ENCODE assay signal across 8 cellular contexts in the genomic region with DNA sequence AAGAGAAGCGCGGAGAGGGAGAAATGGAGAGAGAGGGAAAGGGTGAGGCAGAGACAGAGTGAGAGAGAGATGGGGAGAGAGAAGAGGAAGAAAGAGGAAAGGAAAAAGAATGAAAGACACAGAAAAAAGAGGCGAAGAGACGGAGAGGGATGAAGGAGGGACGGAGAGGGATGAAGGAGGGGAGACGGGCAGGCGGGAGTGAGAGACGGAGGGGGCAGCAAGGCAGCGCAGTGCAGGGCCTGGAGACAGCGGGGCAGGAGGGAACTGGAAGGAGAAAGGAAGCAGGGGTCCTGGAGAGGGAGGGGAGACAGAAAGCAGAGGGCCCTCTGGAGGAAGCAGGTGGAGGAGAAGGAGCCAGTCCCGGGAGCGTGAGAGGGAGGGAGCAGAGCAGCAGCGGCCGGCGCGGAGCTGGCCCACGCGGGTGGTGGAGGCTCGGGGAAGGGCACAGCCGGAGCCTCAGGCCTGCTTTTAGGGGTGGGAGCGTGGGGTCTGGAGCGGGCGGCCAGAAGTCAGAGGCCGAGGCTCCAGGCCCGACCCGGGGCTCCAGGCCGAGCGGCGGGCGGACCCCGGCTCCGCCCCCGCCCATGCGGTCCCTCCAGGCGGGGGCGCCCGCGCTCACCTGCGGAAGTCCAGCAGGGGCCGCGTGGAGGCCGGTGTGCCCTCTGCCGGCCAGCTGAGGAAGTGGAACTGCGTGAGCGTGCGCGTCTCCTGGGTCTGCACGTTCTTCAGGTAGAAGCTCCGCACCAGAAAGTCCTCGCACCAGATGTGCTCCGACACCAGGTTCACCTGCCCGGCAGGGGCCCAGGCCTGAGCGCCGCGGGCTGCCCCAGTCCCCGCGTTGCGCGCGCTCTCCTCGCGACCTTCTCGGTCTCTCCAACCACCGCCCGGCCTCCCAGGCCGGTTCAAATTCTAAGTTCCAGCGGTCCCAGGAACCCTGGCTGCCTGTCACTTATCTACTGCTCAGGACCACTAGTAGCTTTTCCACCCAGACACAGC. TPM values are rescaled to one million over a fixed set of nuclear protein-coding genes. Genes with fewer than 3 reads are reported as not detected.
DNase-seq lines count a peak whose midpoint lies in the region; ATAC-seq lines count a peak whose summit lies in the region.

No MANE protein-coding gene starts in this region.

- no peaks in the 10 kb centered on the region for H3K9me3 ChIP-seq in CD4-positive, alpha-beta memory T cell (ENCODE audit: control insufficient read depth in 1 of 2, low read length in 2 of 2)
- no peaks in the 10 kb centered on the region for H3K9me3 ChIP-seq in esophagus (ENCODE audit: control insufficient read depth in 2 of 2, insufficient read depth in 1 of 2, low read depth in 1 of 2, low read length in 1 of 2)
- no peaks in the 10 kb centered on the region for H3K9me3 ChIP-seq in muscle layer of duodenum (ENCODE audit: control insufficient read depth in 1 of 2, low read length in 2 of 2)

- peak; percentile 84 to 91 (median 88) for DNase-seq in CD4-positive, alpha-beta memory T cell
- DNase-seq in NOMO-1 treated with dmso at 0.1 percent for 144 hours (lab: John Stamatoyannopoulos, UW; ENCODE audit: unreplicated experiment), result peak; percentile 70
- DNase-seq in activated T-cell treated with anti-CD3 and anti-CD28 coated beads for 1 hour (ENCODE audit: low read depth), result peak; percentile 86
- DNase-seq in stimulated activated CD8-positive, alpha-beta memory T cell treated with anti-CD3 and anti-CD28 coated beads, Interleukin-7, amount 100 ng/mL, for 24 hours (ENCODE audit: low read depth), result peak; percentile 77

- H3K27ac Mint-ChIP-seq in CD4-positive, alpha-beta memory T cell, result peak overlapping the region; percentile 70 to 94 (median 88)

- H3K4me3 ChIP-seq in CD4-positive, alpha-beta memory T cell (ENCODE audit: low read length in 2 of 2), result peak overlapping the region; percentile 11 to 17
- peak overlapping the region; percentile 50 to 64 for H3K4me3 ChIP-seq in esophagus (ENCODE audit: low read depth in 1 of 2, low read length in 2 of 2)
- peak overlapping the region; percentile 27 to 65 for H3K4me3 ChIP-seq in muscle layer of duodenum (ENCODE audit: low read depth in 1 of 2, low read length in 2 of 2)

- H3K27me3 Mint-ChIP-seq in CD4-positive, alpha-beta memory T cell, result peaks cover 4 to 6% of the 10 kb centered on the region in 2 donors

- H3K27ac ChIP-seq in CD4-positive, alpha-beta memory T cell (ENCODE audit: low read depth, low read length), result peak overlapping the region; percentile 33
- peak overlapping the region; percentile 58 to 65 for H3K27ac ChIP-seq in esophagus (ENCODE audit: low read depth in 2 of 2, low read length in 1 of 2)
- H3K27ac ChIP-seq in muscle layer of duodenum (ENCODE audit: low read length), result peak overlapping the region; percentile 23

- no peaks in the 10 kb centered on the region for H3K27me3 ChIP-seq in CD4-positive, alpha-beta memory T cell (ENCODE audit: insufficient read depth, low read length)
- no peaks in the 10 kb centered on the region for H3K27me3 ChIP-seq in esophagus (ENCODE audit: control insufficient read depth in 1 of 2, insufficient read depth in 2 of 2, low read length in 2 of 2)
- no peaks in the 10 kb centered on the region for H3K27me3 ChIP-seq in muscle layer of duodenum (ENCODE audit: low read depth, low read length)

- ATAC-seq in GM19351 (IDR thresholded peaks at IDR 0.05; ENCODE audit: unreplicated experiment) (peak; percentile 91), HG03469 (IDR thresholded peaks at IDR 0.05; ENCODE audit: unreplicated experiment) (peak; percentile 80)

- H3K4me3 Mint-ChIP-seq in CD4-positive, alpha-beta memory T cell, result peak overlapping the region; percentile 59 to 84 (median 78)

- intact Hi-C loops in CD4-positive, alpha-beta memory T cell (cut with micrococcal nuclease), result loop anchor here (1.0 to 5.0 kb wide), 7 partner anchors 15 to 134 kb away; a partner anchor contains a TSS

- POLR2A ChIA-PET in CD4-positive, alpha-beta memory T cell (lab: Charles Lee; ENCODE audit: partially characterized antibody), result interaction anchor here (0.6 to 8.6 kb wide), 21 partner anchors 8 to 414 kb away, joined by 3 to 119 read pairs (median 6); a partner anchor contains a TSS

- no peaks in the 10 kb centered on the region for H3K36me3 ChIP-seq in CD4-positive, alpha-beta memory T cell (ENCODE audit: insufficient read depth, low read length)
- H3K36me3 ChIP-seq in esophagus (ENCODE audit: control insufficient read depth in 2 of 2, insufficient read depth in 2 of 2, low read length in 1 of 2) (no peaks in the 10 kb centered on the region), muscle layer of duodenum (ENCODE audit: control insufficient read depth in 1 of 2, insufficient read depth in 2 of 2, low read length in 2 of 2) (no peaks in the 10 kb centered on the region)

- peaks cover 0 to 3% (median 0%) of the 10 kb centered on the region in 8 donors for H3K9me3 Mint-ChIP-seq in CD4-positive, alpha-beta memory T cell

- WGBS in esophagus, 2 donors, result 8 to 9% methylated on average over 59 to 67 of the region's 67 CpGs

- peaks cover 6 to 21% (median 11%) of the 10 kb centered on the region in 4 donors for H3K4me1 Mint-ChIP-seq in CD4-positive, alpha-beta memory T cell

- H3K4me1 ChIP-seq in CD4-positive, alpha-beta memory T cell (ENCODE audit: insufficient read depth, low read length), result peaks cover 12% of the 10 kb centered on the region
- peaks cover 0 to 9% of the 10 kb centered on the region in 2 donors for H3K4me1 ChIP-seq in esophagus (ENCODE audit: control insufficient read depth in 2 of 2, insufficient read depth in 2 of 2, low read length in 1 of 2)
- peaks cover 0 to 8% of the 10 kb centered on the region in 2 donors for H3K4me1 ChIP-seq in muscle layer of duodenum (ENCODE audit: control insufficient read depth in 1 of 2, insufficient read depth in 2 of 2, low read length in 2 of 2)

- H3K36me3 Mint-ChIP-seq in CD4-positive, alpha-beta memory T cell, result no peaks in the 10 kb centered on the region

- CTCF ChIA-PET in CD4-positive, alpha-beta memory T cell (lab: Charles Lee; ENCODE audit: partially characterized antibody), result interaction anchor here (0.6 to 6.6 kb wide), 59 partner anchors 9 to 415 kb away, joined by 3 to 208 read pairs (median 4); a partner anchor contains a TSS

RNA-seq across cellular contexts. Expression of a gene that starts 14.5 kb away (rescaled TPM):
- total RNA-seq in CD4-positive, alpha-beta memory T cell, result not detected
- under 1 TPM in 1 of 2 donors, not detected in 1; 0.31 TPM for polyA plus RNA-seq in CD4-positive, alpha-beta memory T cell
- polyA plus RNA-seq in esophagus, result under 1 TPM; 0.02 to 0.14 TPM

RNA-seq across cellular contexts. Expression of a gene that starts 15.5 kb away (rescaled TPM):
- 100 to 1,000 TPM; 110 to 117 TPM for total RNA-seq in CD4-positive, alpha-beta memory T cell
- 1 to 10 TPM; 4.1 to 6.8 TPM for polyA plus RNA-seq in CD4-positive, alpha-beta memory T cell
- polyA plus RNA-seq in esophagus, result 10 to 100 TPM; 42.4 to 47.8 TPM

RNA-seq across cellular contexts. Expression of a gene that starts 37.9 kb away (rescaled TPM):
- not detected for total RNA-seq in CD4-positive, alpha-beta memory T cell
- not detected for polyA plus RNA-seq in CD4-positive, alpha-beta memory T cell
- not detected for polyA plus RNA-seq in esophagus

RNA-seq across cellular contexts. Expression of a gene that starts 40.9 kb away (rescaled TPM):
- 100 to 1,000 TPM; 242 to 259 TPM for total RNA-seq in CD4-positive, alpha-beta memory T cell
- 100 to 1,000 TPM; 157 to 268 TPM for polyA plus RNA-seq in CD4-positive, alpha-beta memory T cell
- 100 to 1,000 TPM in 1 of 2 donors, 10 to 100 TPM in 1; 89.0 to 161 TPM for polyA plus RNA-seq in esophagus

RNA-seq across cellular contexts. Expression of a gene that starts 41.6 kb away (rescaled TPM):
- not detected for total RNA-seq in CD4-positive, alpha-beta memory T cell
- polyA plus RNA-seq in CD4-positive, alpha-beta memory T cell, result not detected
- polyA plus RNA-seq in esophagus, result under 1 TPM in 1 of 2 donors, not detected in 1; 0.02 TPM

Comparison
In these comparisons a context has a peak if more than half of its experiments do, and no peak if none do; other contexts are left out.
1. Peak in every context shown above with its lines: DNase-seq, ATAC-seq, H3K4me3 ChIP-seq and H3K27ac ChIP-seq.
2. RNA of a gene that starts 15.5 kb away (polyA plus RNA-seq): 42.4 to 47.8 TPM in esophagus; 4.1 to 6.8 TPM in CD4-positive, alpha-beta memory T cell; every median in the first group is over 4 times any median in the second.